In the genomic region with DNA sequence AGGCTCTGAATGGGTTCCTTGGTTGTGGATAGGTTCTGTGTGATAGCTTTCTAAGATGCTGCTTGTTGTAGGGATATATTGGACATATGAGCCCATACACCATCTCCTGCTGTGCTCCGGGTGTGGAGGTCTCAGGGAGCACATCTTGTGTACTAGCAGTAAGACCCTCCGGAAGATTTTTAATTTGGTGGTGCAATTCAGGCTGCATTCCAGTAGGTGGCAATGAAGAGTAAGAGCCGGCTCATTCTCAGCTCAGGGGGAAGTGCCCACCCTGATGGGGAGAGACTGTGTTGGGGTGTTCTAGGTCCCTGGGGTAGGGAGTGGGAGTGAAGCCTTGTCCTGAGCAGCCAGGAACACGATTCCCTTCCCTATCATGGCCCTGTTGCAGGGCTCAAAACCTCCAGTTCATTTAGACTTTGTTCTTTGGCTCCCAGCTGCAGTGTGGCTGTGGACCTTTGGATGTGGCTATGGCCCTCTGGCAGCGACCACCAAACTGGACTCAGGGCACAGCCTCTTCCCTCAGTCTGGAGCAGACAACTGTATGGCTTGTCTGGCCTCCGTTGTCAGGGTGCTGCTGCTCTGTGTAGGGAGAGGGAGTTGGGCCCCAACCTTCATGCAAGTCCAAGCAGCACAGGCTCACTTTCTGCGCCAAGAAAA, we compare ENCODE assay signal across 1 cellular context.
TF ChIP-seq lines count a peak whose summit lies in the region.

No MANE protein-coding gene starts in this region.

TF ChIP-seq in SK-N-SH treated with all-trans-retinoic acid at 6 μM for 48 hours, 23 proteins besides CTCF, POLR2A, EP300 and RAD21 (continued from another document):
- TF ChIP-seq, protein P1, sequence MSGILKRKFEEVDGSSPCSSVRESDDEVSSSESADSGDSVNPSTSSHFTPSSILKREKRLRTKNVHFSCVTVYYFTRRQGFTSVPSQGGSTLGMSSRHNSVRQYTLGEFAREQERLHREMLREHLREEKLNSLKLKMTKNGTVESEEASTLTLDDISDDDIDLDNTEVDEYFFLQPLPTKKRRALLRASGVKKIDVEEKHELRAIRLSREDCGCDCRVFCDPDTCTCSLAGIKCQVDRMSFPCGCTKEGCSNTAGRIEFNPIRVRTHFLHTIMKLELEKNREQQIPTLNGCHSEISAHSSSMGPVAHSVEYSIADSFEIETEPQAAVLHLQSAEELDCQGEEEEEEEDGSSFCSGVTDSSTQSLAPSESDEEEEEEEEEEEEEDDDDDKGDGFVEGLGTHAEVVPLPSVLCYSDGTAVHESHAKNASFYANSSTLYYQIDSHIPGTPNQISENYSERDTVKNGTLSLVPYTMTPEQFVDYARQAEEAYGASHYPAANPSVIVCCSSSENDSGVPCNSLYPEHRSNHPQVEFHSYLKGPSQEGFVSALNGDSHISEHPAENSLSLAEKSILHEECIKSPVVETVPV (CRISPR knock-in tag; IDR thresholded peaks at IDR 0.05): no peak
- TF ChIP-seq ZNF70 (CRISPR knock-in tag; IDR thresholded peaks at IDR 0.05) (no peak), GLIS3 (CRISPR knock-in tag; IDR thresholded peaks at IDR 0.05) (no peak), ZC3H10 (CRISPR knock-in tag; IDR thresholded peaks at IDR 0.05) (no peak), SNAI2 (CRISPR knock-in tag; IDR thresholded peaks at IDR 0.05) (no peak), ISL1 (CRISPR knock-in tag; IDR thresholded peaks at IDR 0.05) (no peak), TSHZ2 (CRISPR knock-in tag; IDR thresholded peaks at IDR 0.05) (no peak), OSR1 (CRISPR knock-in tag; IDR thresholded peaks at IDR 0.05) (no peak)
TF ChIP-seq in SK-N-SH treated with all-trans-retinoic acid at 6 μM for 48 hours: peak in this region for 0.
